In the genomic region with DNA sequence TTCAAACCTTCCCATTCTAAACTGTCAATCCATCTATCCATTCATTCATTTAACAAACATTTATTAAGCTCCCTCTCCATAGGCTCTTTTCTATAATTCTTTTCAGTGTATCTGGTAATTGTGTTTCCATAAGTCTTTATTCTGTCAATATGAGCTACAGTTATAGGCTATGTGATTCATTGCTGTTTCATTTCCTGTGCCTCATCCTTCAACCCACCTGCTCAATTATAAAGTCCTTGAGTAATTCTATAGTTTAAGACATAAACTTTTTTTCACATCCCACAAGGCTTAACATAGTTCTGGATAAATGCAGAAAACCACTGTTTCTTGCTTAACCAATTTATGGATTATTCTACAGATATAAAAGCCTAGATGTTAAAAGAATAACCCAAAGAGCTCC, we compare ENCODE assay signal across 21 cellular contexts.
DNase-seq lines count a peak whose midpoint lies in the region; ATAC-seq, FAIRE-seq and TF ChIP-seq lines count a peak whose summit lies in the region.
"Had no signal": no experiment of that assay in that cellular context is flagged by ENCODE, and none has a peak within 500 bp of the region (broad histone marks: within the 10 kb centered on the region; RNA-seq: fewer than 3 reads in every experiment).

No MANE protein-coding gene starts in this region.

- intact Hi-C loops in lower lobe of right lung (cut with DNase I): no loop called here

- H3K9me3 ChIP-seq in astrocyte (ENCODE audit: insufficient read depth, low read depth, low read length) (no peaks in the 10 kb centered on the region), keratinocyte (ENCODE audit: control insufficient read depth, low read depth, low read length) (no peaks in the 10 kb centered on the region), lower lobe of right lung (no peaks in the 10 kb centered on the region)
- H3K9me3 ChIP-seq: suprapubic skin had no signal

- no peaks in the 10 kb centered on the region for H3K9me3 Mint-ChIP-seq in astrocyte (ENCODE audit: unreplicated experiment)
- H3K9me3 Mint-ChIP-seq: memory B cell had no signal

- H3K4me3 ChIP-seq in astrocyte (ENCODE audit: insufficient read depth, low read depth, low read length) (no peak overlapping the region), keratinocyte (ENCODE audit: control insufficient read depth in 2 of 3, extremely low read depth in 1 of 3, insufficient read depth in 2 of 3, low read depth in 1 of 3, low read length in 3 of 3) (peak overlapping the region in 1 of 3 experiments; percentile 54), lower lobe of right lung (no peak overlapping the region)
- H3K4me3 ChIP-seq: K562, suprapubic skin had no signal

- H3K36me3 ChIP-seq in astrocyte (ENCODE audit: insufficient read depth, low read length): no peaks in the 10 kb centered on the region
- no peaks in the 10 kb centered on the region for H3K36me3 ChIP-seq in keratinocyte (ENCODE audit: control insufficient read depth in 2 of 2, extremely low read depth in 1 of 2, insufficient read depth in 2 of 2, low read length in 2 of 2)
- H3K36me3 ChIP-seq in lower lobe of right lung: no peaks in the 10 kb centered on the region
- H3K36me3 ChIP-seq: suprapubic skin had no signal

- H3K27ac Mint-ChIP-seq in astrocyte (ENCODE audit: unreplicated experiment): no peak overlapping the region
- H3K27ac Mint-ChIP-seq: memory B cell had no signal

- H4K20me1 ChIP-seq in astrocyte (ENCODE audit: insufficient read depth, low read length) (no peaks in the 10 kb centered on the region), keratinocyte (ENCODE audit: control insufficient read depth, extremely low read depth, insufficient read depth, low read length) (no peaks in the 10 kb centered on the region)

- dilution Hi-C loops in keratinocyte (cut with MboI; ENCODE audit: extremely low pct_ligation_motif_present, low sequenced_read_pairs): no loop called here

- no peaks in the 10 kb centered on the region for H3K9me1 ChIP-seq in keratinocyte (ENCODE audit: control insufficient read depth, extremely low read depth, insufficient read depth, low read length)

- no peak overlapping the region for H3K4me3 Mint-ChIP-seq in astrocyte (ENCODE audit: unreplicated experiment)
- H3K4me3 Mint-ChIP-seq: memory B cell, naive B cell had no signal

- TF ChIP-seq CTCF in astrocyte (IDR thresholded peaks at IDR 0.05; ENCODE audit: insufficient read depth, low read depth, low read length) (no peak), keratinocyte (optimal IDR thresholded peaks at IDR 0.05 in 1 of 3, IDR thresholded peaks at IDR 0.05 in 1 of 3, conservative IDR thresholded peaks at IDR 0.05 in 1 of 3; ENCODE audit: extremely low read depth in 1 of 3, insufficient read depth in 2 of 3, low read length in 3 of 3) (no peak), lower lobe of right lung (IDR thresholded peaks at IDR 0.05) (no peak)

- no peak for FAIRE-seq in astrocyte (lab: Jason Lieb, UNC)
- FAIRE-seq in keratinocyte (lab: Jason Lieb, UNC): peak; percentile 75
- FAIRE-seq: endometrium, frontal cortex, K562, urothelium cell line had no signal

- H3K79me2 ChIP-seq in astrocyte (ENCODE audit: insufficient read depth, low read length): no peaks in the 10 kb centered on the region
- H3K79me2 ChIP-seq in keratinocyte (ENCODE audit: control insufficient read depth, insufficient read depth, low read length): no peaks in the 10 kb centered on the region

- peaks cover 18% of the 10 kb centered on the region for H3K4me1 Mint-ChIP-seq in astrocyte (ENCODE audit: low read depth, unreplicated experiment)
- H3K4me1 Mint-ChIP-seq: memory B cell, naive B cell had no signal

- H3K27ac ChIP-seq in astrocyte (ENCODE audit: low read depth, low read length): peak overlapping the region; percentile 24
- peak overlapping the region; percentile 69 for H3K27ac ChIP-seq in keratinocyte (ENCODE audit: control insufficient read depth, insufficient read depth, low read length)
- H3K27ac ChIP-seq in lower lobe of right lung: no peak overlapping the region
- H3K27ac ChIP-seq: suprapubic skin had no signal

- H3K4me1 ChIP-seq in astrocyte (ENCODE audit: insufficient read depth, low read length) (peaks cover 10% of the 10 kb centered on the region), keratinocyte (ENCODE audit: control insufficient read depth, extremely low read depth, insufficient read depth, low read length) (peaks cover 57% of the 10 kb centered on the region), lower lobe of right lung (no peaks in the 10 kb centered on the region)

- no peaks in the 10 kb centered on the region for H3K27me3 Mint-ChIP-seq in astrocyte (ENCODE audit: low read depth, unreplicated experiment)

- H2AFZ ChIP-seq in astrocyte (ENCODE audit: low read depth, low read length) (no peak overlapping the region), keratinocyte (ENCODE audit: control insufficient read depth, low read length) (no peak overlapping the region)

- H3K9ac ChIP-seq in astrocyte (ENCODE audit: low read length) (no peak overlapping the region), keratinocyte (ENCODE audit: control insufficient read depth, extremely low read depth, insufficient read depth, low read length) (no peak overlapping the region)

- ATAC-seq in HG03469 (IDR thresholded peaks at IDR 0.05; ENCODE audit: unreplicated experiment) (no peak), lower lobe of right lung (no peak)
- ATAC-seq: K562 had no signal

- H3K36me3 Mint-ChIP-seq in astrocyte (ENCODE audit: low read depth, unreplicated experiment): no peaks in the 10 kb centered on the region
- H3K36me3 Mint-ChIP-seq: memory B cell, naive B cell had no signal

- DNase-seq in HCEC 1CT: peak; percentile 78
- DNase-seq in NCI-H1105 treated with DMSO at 0.1 percent for 48 hours (lab: John Stamatoyannopoulos, UW): peak; percentile 48
- DNase-seq in astrocyte (ENCODE audit: low read depth): peak; percentile 19
- DNase-seq in keratinocyte (ENCODE audit: low read depth, low spot score): no peak
- DNase-seq in AG08395 (ENCODE audit: low spot score): no peak
- DNase-seq in lower lobe of right lung: no peak
- DNase-seq in HuH-7 (ENCODE audit: low spot score): no peak
- DNase-seq: activated CD4-positive, alpha-beta T cell treated with anti-CD3 and anti-CD28 coated beads for 4 hours; activated effector memory CD4-positive, alpha-beta T cell treated with Interleukin-2 at 50 U/mL for 16 hours; kidney; MV-4-11; naive B cell; SIG-M5; stimulated activated CD4-positive, alpha-beta T cell treated with anti-CD3 and anti-CD28 coated beads, Interleukin-15, amount 100 ng/mL, for 24 hours had no signal

- H3K4me2 ChIP-seq in astrocyte (ENCODE audit: low read length): peak overlapping the region; percentile 59
- H3K4me2 ChIP-seq in keratinocyte (ENCODE audit: control insufficient read depth, extremely low read depth, insufficient read depth, low read depth, low read length): peak overlapping the region; percentile 83

- no peaks in the 10 kb centered on the region for H3K27me3 ChIP-seq in astrocyte (ENCODE audit: insufficient read depth, low read length)
- H3K27me3 ChIP-seq in keratinocyte (ENCODE audit: control insufficient read depth, extremely low read depth, insufficient read depth, low read length): no peaks in the 10 kb centered on the region
- no peaks in the 10 kb centered on the region for H3K27me3 ChIP-seq in lower lobe of right lung (ENCODE audit: low read depth)
- H3K27me3 ChIP-seq: suprapubic skin had no signal

Comparison
In these comparisons a context has a peak if more than half of its experiments do, and no peak if none do; other contexts are left out.
1. DNase-seq: peak in HCEC 1CT (single experiment), NCI-H1105 treated with DMSO at 0.1 percent for 48 hours (single experiment) and astrocyte (single experiment); none in keratinocyte (single experiment), AG08395 (single experiment), lower lobe of right lung (single experiment) and HuH-7 (single experiment).